ENCODE assay signal across 1 cellular context in genomic region chr9:110152704-110153374, GRCh38.
TF ChIP-seq lines count a peak whose summit lies in the region.

No MANE protein-coding gene starts in this region.

TF ChIP-seq in HepG2, 621 proteins besides CTCF, POLR2A, EP300 and RAD21 (continued from another document):
- no peak for TF ChIP-seq IRF1 (CRISPR knock-in tag; IDR thresholded peaks at IDR 0.05; ENCODE audit: low read depth)
- TF ChIP-seq, protein P1, sequence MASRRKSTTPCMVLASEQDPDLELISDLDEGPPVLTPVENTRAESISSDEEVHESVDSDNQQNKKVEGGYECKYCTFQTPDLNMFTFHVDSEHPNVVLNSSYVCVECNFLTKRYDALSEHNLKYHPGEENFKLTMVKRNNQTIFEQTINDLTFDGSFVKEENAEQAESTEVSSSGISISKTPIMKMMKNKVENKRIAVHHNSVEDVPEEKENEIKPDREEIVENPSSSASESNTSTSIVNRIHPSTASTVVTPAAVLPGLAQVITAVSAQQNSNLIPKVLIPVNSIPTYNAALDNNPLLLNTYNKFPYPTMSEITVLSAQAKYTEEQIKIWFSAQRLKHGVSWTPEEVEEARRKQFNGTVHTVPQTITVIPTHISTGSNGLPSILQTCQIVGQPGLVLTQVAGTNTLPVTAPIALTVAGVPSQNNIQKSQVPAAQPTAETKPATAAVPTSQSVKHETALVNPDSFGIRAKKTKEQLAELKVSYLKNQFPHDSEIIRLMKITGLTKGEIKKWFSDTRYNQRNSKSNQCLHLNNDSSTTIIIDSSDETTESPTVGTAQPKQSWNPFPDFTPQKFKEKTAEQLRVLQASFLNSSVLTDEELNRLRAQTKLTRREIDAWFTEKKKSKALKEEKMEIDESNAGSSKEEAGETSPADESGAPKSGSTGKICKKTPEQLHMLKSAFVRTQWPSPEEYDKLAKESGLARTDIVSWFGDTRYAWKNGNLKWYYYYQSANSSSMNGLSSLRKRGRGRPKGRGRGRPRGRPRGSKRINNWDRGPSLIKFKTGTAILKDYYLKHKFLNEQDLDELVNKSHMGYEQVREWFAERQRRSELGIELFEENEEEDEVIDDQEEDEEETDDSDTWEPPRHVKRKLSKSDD (CRISPR knock-in tag; IDR thresholded peaks at IDR 0.05; ENCODE audit: low read depth): no peak
- no peak for TF ChIP-seq KLF9 (CRISPR knock-in tag; IDR thresholded peaks at IDR 0.05; ENCODE audit: low read depth)
- 0 out of 2 replicates have a peak, but pooled peaks have one; percentile 22 for TF ChIP-seq PHF20 (CRISPR knock-in tag; IDR thresholded peaks at IDR 0.05)
- no peak for TF ChIP-seq ZNF468 (CRISPR knock-in tag; IDR thresholded peaks at IDR 0.05)
- TF ChIP-seq, protein P2, sequence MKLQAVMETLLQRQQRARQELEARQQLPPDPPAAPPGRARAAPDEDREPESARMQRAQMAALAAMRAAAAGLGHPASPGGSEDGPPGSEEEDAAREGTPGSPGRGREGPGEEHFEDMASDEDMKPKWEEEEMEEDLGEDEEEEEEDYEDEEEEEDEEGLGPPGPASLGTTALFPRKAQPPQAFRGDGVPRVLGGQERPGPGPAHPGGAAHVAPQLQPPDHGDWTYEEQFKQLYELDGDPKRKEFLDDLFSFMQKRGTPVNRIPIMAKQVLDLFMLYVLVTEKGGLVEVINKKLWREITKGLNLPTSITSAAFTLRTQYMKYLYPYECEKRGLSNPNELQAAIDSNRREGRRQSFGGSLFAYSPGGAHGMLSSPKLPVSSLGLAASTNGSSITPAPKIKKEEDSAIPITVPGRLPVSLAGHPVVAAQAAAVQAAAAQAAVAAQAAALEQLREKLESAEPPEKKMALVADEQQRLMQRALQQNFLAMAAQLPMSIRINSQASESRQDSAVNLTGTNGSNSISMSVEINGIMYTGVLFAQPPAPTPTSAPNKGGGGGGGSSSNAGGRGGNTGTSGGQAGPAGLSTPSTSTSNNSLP (IDR thresholded peaks at IDR 0.05; ENCODE audit: low read depth, low read length): peak; percentile 43; the same call in 1 of the 2 replicates
- TF ChIP-seq KLF12 (CRISPR knock-in tag; IDR thresholded peaks at IDR 0.05; ENCODE audit: borderline replicate concordance): no peak
- no peak for TF ChIP-seq SIX1 (CRISPR knock-in tag; IDR thresholded peaks at IDR 0.05; ENCODE audit: borderline replicate concordance)
- 0 out of 2 replicates have a peak, but pooled peaks have one; percentile 26 for TF ChIP-seq GATAD2A (CRISPR knock-in tag; IDR thresholded peaks at IDR 0.05)
- TF ChIP-seq SYNCRIP (IDR thresholded peaks at IDR 0.05; ENCODE audit: insufficient read depth, low read depth, low read length): no peak
- no peak for TF ChIP-seq YEATS4 (CRISPR knock-in tag; IDR thresholded peaks at IDR 0.05; ENCODE audit: borderline replicate concordance)
- TF ChIP-seq, protein P3, sequence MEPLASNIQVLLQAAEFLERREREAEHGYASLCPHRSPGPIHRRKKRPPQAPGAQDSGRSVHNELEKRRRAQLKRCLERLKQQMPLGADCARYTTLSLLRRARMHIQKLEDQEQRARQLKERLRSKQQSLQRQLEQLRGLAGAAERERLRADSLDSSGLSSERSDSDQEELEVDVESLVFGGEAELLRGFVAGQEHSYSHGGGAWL (CRISPR knock-in tag; IDR thresholded peaks at IDR 0.05): no peak
- TF ChIP-seq SALL2 (CRISPR knock-in tag; IDR thresholded peaks at IDR 0.05): 0 out of 2 replicates have a peak, but pooled peaks have one; percentile 25
- no peak for TF ChIP-seq HNRNPK (IDR thresholded peaks at IDR 0.05; ENCODE audit: low read depth, low read length, poor library complexity, severe bottlenecking)
- TF ChIP-seq MTERF4 (CRISPR knock-in tag; IDR thresholded peaks at IDR 0.05): 0 out of 2 replicates have a peak, but pooled peaks have one; percentile 29
- TF ChIP-seq ZBTB43 (CRISPR knock-in tag; conservative IDR thresholded peaks at IDR 0.05): no peak
- no peak for TF ChIP-seq MEIS1 (CRISPR knock-in tag; IDR thresholded peaks at IDR 0.05; ENCODE audit: borderline replicate concordance)
- 0 out of 4 replicates have a peak, but pooled peaks of 1 of the 2 experiments have one; percentile 23 for TF ChIP-seq KLF16 (CRISPR knock-in tag; IDR thresholded peaks at IDR 0.05)
- no peak for TF ChIP-seq NFIC (IDR thresholded peaks at IDR 0.05; ENCODE audit: low read length)
- TF ChIP-seq, protein P4, sequence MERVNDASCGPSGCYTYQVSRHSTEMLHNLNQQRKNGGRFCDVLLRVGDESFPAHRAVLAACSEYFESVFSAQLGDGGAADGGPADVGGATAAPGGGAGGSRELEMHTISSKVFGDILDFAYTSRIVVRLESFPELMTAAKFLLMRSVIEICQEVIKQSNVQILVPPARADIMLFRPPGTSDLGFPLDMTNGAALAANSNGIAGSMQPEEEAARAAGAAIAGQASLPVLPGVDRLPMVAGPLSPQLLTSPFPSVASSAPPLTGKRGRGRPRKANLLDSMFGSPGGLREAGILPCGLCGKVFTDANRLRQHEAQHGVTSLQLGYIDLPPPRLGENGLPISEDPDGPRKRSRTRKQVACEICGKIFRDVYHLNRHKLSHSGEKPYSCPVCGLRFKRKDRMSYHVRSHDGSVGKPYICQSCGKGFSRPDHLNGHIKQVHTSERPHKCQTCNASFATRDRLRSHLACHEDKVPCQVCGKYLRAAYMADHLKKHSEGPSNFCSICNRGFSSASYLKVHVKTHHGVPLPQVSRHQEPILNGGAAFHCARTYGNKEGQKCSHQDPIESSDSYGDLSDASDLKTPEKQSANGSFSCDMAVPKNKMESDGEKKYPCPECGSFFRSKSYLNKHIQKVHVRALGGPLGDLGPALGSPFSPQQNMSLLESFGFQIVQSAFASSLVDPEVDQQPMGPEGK (CRISPR knock-in tag; IDR thresholded peaks at IDR 0.05): no peak
- no peak for TF ChIP-seq ZNF362 (CRISPR knock-in tag; IDR thresholded peaks at IDR 0.05; ENCODE audit: borderline replicate concordance)
- TF ChIP-seq MAFF (IDR thresholded peaks at IDR 0.05; ENCODE audit: low read depth, low read length): 0 out of 2 replicates have a peak, but pooled peaks have one; percentile 11
- no peak for TF ChIP-seq ZFP37 (CRISPR knock-in tag; IDR thresholded peaks at IDR 0.05; ENCODE audit: borderline replicate concordance)
- TF ChIP-seq SMC3 (IDR thresholded peaks at IDR 0.05; ENCODE audit: low read length): peak; percentile 89
- TF ChIP-seq ZKSCAN5 (CRISPR knock-in tag; IDR thresholded peaks at IDR 0.05): no peak
- no peak for TF ChIP-seq ZNF317 (CRISPR knock-in tag; IDR thresholded peaks at IDR 0.05)
- no peak for TF ChIP-seq THAP11 (CRISPR knock-in tag; IDR thresholded peaks at IDR 0.05)
- TF ChIP-seq, protein P5, sequence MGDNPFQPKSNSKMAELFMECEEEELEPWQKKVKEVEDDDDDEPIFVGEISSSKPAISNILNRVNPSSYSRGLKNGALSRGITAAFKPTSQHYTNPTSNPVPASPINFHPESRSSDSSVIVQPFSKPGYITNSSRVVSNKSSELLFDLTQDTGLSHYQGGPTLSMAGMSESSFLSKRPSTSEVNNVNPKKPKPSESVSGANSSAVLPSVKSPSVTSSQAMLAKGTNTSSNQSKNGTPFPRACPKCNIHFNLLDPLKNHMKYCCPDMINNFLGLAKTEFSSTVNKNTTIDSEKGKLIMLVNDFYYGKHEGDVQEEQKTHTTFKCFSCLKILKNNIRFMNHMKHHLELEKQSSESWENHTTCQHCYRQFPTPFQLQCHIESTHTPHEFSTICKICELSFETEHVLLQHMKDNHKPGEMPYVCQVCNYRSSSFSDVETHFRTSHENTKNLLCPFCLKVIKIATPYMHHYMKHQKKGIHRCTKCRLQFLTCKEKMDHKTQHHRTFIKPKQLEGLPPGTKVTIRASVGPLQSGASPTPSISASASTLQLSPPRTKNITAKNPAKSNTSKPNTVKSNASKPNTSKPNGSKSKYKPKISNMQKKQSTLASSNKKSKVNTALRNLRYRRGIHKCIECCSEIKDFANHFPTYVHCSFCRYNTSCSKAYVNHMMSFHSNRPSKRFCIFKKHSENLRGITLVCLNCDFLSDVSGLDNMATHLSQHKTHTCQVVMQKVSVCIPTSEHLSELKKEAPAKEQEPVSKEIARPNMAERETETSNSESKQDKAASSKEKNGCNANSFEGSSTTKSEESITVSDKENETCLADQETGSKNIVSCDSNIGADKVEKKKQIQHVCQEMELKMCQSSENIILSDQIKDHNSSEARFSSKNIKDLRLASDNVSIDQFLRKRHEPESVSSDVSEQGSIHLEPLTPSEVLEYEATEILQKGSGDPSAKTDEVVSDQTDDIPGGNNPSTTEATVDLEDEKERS (CRISPR knock-in tag; IDR thresholded peaks at IDR 0.05): no peak
- no peak for TF ChIP-seq ELF1 (CRISPR knock-in tag; IDR thresholded peaks at IDR 0.05)
- TF ChIP-seq STAG1 (CRISPR knock-in tag; IDR thresholded peaks at IDR 0.05): peak; percentile 87
- TF ChIP-seq TCF7L2 (IDR thresholded peaks at IDR 0.05; ENCODE audit: low read depth, low read length): no peak
- TF ChIP-seq ELF3 (CRISPR knock-in tag; IDR thresholded peaks at IDR 0.05): 0 out of 2 replicates have a peak, but pooled peaks have one; percentile 20
- no peak for TF ChIP-seq ATM (IDR thresholded peaks at IDR 0.05; ENCODE audit: borderline replicate concordance)
- TF ChIP-seq ZFAT (CRISPR knock-in tag; conservative IDR thresholded peaks at IDR 0.05): no peak
